Comparison of ENCODE assay signal across 1 cellular context in genomic region chr13:45784755-45785675, GRCh38.
TF ChIP-seq lines count a peak whose summit lies in the region.

No MANE protein-coding gene starts in this region.

TF ChIP-seq in HepG2, 621 proteins besides CTCF, POLR2A, EP300 and RAD21 (continued from another document):
- no peak for TF ChIP-seq THAP8 (CRISPR knock-in tag; IDR thresholded peaks at IDR 0.05; ENCODE audit: borderline replicate concordance)
- TF ChIP-seq ZNF441 (CRISPR knock-in tag; IDR thresholded peaks at IDR 0.05; ENCODE audit: borderline replicate concordance), result no peak
- TF ChIP-seq ZNF383 (CRISPR knock-in tag; IDR thresholded peaks at IDR 0.05; ENCODE audit: borderline replicate concordance), result no peak
